Comparison of ENCODE assay signal across 3 cellular contexts in the genomic region with DNA sequence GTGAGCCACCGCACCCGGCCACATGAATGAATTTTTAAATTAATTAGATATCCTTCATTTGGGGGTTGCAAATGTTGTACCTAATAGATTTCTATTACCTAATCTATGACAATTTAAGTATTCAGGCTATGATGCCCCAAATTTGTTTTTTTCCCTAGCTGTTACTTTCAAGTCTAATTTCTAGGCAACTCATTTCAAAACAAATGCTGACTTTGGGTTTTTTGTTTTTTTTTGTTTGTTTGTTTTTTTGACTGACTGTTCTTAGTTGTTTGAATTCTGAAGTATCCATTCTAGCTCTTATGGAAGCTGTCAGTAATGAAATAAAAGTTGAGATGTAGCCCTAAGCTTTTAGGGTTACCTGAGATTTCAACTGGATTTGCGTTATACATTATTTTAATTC.
TF ChIP-seq lines count a peak whose summit lies in the region.

No MANE protein-coding gene starts in this region.

TF ChIP-seq in SK-N-SH, 30 proteins besides CTCF, POLR2A, EP300 and RAD21 (continued from another document):
- TF ChIP-seq TEAD4 (IDR thresholded peaks at IDR 0.05; ENCODE audit: borderline replicate concordance, insufficient read depth) (no peak), EZH2phosphoT487 (IDR thresholded peaks at IDR 0.05; ENCODE audit: borderline replicate concordance, low read depth) (no peak), POLR2AphosphoS5 (IDR thresholded peaks at IDR 0.05; ENCODE audit: low read depth, low read length) (no peak), CHD2 (IDR thresholded peaks at IDR 0.05; ENCODE audit: low read length, partially characterized antibody) (no peak), IRF3 (IDR thresholded peaks at IDR 0.05; ENCODE audit: low read depth, low read length) (no peak), RXRA (IDR thresholded peaks at IDR 0.05; ENCODE audit: borderline replicate concordance, low read depth) (no peak), RCOR1 (IDR thresholded peaks at IDR 0.05; ENCODE audit: low read length) (no peak)

TF ChIP-seq in SK-N-SH treated with all-trans-retinoic acid at 6 μM for 48 hours, 23 proteins besides CTCF, POLR2A, EP300 and RAD21 (continued from another document):
- TF ChIP-seq, protein P1, sequence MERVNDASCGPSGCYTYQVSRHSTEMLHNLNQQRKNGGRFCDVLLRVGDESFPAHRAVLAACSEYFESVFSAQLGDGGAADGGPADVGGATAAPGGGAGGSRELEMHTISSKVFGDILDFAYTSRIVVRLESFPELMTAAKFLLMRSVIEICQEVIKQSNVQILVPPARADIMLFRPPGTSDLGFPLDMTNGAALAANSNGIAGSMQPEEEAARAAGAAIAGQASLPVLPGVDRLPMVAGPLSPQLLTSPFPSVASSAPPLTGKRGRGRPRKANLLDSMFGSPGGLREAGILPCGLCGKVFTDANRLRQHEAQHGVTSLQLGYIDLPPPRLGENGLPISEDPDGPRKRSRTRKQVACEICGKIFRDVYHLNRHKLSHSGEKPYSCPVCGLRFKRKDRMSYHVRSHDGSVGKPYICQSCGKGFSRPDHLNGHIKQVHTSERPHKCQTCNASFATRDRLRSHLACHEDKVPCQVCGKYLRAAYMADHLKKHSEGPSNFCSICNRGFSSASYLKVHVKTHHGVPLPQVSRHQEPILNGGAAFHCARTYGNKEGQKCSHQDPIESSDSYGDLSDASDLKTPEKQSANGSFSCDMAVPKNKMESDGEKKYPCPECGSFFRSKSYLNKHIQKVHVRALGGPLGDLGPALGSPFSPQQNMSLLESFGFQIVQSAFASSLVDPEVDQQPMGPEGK (CRISPR knock-in tag; IDR thresholded peaks at IDR 0.05; ENCODE audit: borderline replicate concordance) = no peak
- TF ChIP-seq CSDC2 (CRISPR knock-in tag; IDR thresholded peaks at IDR 0.05) = no peak

TF ChIP-seq in K562, 482 proteins besides CTCF, POLR2A, EP300 and RAD21 (continued from another document):
- TF ChIP-seq, protein P2, sequence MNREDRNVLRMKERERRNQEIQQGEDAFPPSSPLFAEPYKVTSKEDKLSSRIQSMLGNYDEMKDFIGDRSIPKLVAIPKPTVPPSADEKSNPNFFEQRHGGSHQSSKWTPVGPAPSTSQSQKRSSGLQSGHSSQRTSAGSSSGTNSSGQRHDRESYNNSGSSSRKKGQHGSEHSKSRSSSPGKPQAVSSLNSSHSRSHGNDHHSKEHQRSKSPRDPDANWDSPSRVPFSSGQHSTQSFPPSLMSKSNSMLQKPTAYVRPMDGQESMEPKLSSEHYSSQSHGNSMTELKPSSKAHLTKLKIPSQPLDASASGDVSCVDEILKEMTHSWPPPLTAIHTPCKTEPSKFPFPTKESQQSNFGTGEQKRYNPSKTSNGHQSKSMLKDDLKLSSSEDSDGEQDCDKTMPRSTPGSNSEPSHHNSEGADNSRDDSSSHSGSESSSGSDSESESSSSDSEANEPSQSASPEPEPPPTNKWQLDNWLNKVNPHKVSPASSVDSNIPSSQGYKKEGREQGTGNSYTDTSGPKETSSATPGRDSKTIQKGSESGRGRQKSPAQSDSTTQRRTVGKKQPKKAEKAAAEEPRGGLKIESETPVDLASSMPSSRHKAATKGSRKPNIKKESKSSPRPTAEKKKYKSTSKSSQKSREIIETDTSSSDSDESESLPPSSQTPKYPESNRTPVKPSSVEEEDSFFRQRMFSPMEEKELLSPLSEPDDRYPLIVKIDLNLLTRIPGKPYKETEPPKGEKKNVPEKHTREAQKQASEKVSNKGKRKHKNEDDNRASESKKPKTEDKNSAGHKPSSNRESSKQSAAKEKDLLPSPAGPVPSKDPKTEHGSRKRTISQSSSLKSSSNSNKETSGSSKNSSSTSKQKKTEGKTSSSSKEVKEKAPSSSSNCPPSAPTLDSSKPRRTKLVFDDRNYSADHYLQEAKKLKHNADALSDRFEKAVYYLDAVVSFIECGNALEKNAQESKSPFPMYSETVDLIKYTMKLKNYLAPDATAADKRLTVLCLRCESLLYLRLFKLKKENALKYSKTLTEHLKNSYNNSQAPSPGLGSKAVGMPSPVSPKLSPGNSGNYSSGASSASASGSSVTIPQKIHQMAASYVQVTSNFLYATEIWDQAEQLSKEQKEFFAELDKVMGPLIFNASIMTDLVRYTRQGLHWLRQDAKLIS (CRISPR knock-in tag; IDR thresholded peaks at IDR 0.05) = no peak
- TF ChIP-seq DLX4 (CRISPR knock-in tag; IDR thresholded peaks at IDR 0.05) (no peak), KAT2B (IDR thresholded peaks at IDR 0.05; ENCODE audit: low read depth, low read length) (no peak), CBX5 (IDR thresholded peaks at IDR 0.05; ENCODE audit: borderline replicate concordance, low read depth) (no peak)
